10 cellular contexts compared by ENCODE assay signal in genomic region chr6:39934060-39934757, GRCh38. TPM values are rescaled to one million over a fixed set of nuclear protein-coding genes. Genes with fewer than 3 reads are reported as not detected.
DNase-seq lines count a peak whose midpoint lies in the region; ATAC-seq and TF ChIP-seq lines count a peak whose summit lies in the region.
"Had no signal": no experiment of that assay in that cellular context is flagged by ENCODE, and none has a peak within 500 bp of the region (broad histone marks: within the 10 kb centered on the region; RNA-seq: fewer than 3 reads in every experiment).

Gene MOCS1 (minus strand): TSS chr6:39934462. CDS start chr6:39934417, 45 bp downstream.

- H3K9ac ChIP-seq in PC-3 (ENCODE audit: low read length): peak within 1 kb of the TSS; percentile 45; the same call in 1 of the 2 replicates
- H3K9ac ChIP-seq: BLaER1 had no signal

- H3K27me3 ChIP-seq in PC-3 (ENCODE audit: low read length): no peaks in the 10 kb centered on the region
- H3K27me3 ChIP-seq in thymus (ENCODE audit: control insufficient read depth, insufficient read depth): peaks cover 6% of the 10 kb centered on the region
- H3K27me3 ChIP-seq: BLaER1 had no signal

- 9% methylated on average over 50 of the region's 50 CpGs for WGBS in thymus

- H3K27ac ChIP-seq in PC-3 (ENCODE audit: low read length) (no peak within 1 kb of the TSS), thymus (ENCODE audit: low read depth) (no peak within 1 kb of the TSS)
- H3K27ac ChIP-seq: BLaER1, epithelial cell of prostate had no signal

- no peak for TF ChIP-seq CTCF in PC-3 (conservative IDR thresholded peaks at IDR 0.05; ENCODE audit: low read depth, low read length)

- POLR2A ChIA-PET in PC-3 (lab: Charles Lee; ENCODE audit: unreplicated experiment): interaction anchor here (0.6 kb wide), 1 partner anchor 1145 kb away, joined by 5 read pairs; no protein-coding TSS in a partner anchor

- ATAC-seq in PC-3 (peak; percentile 84), GM21529 (IDR thresholded peaks at IDR 0.05; ENCODE audit: unreplicated experiment) (no peak)

- H3K36me3 ChIP-seq in PC-3 (ENCODE audit: low read depth, low read length) (no peaks in the 10 kb centered on the region), thymus (ENCODE audit: control insufficient read depth, insufficient read depth) (no peaks in the 10 kb centered on the region)
- H3K36me3 ChIP-seq: BLaER1 had no signal

- H3K4me2 ChIP-seq in PC-3 (ENCODE audit: low read length): peak within 1 kb of the TSS; percentile 91
- H3K4me2 ChIP-seq: BLaER1 had no signal

- no peaks in the 10 kb centered on the region for H3K9me2 ChIP-seq in PC-3 (replicated peaks; ENCODE audit: low read length)

- H3K79me2 ChIP-seq in PC-3 (ENCODE audit: low read length): no peaks in the 10 kb centered on the region

- no peaks in the 10 kb centered on the region for H3F3A ChIP-seq in PC-3 (ENCODE audit: low read length, unreplicated experiment)

- H2AFZ ChIP-seq in PC-3 (ENCODE audit: low read length): peak within 1 kb of the TSS; percentile 94

- BruUV-seq in PC-3 (replicated peaks; lab: Mats Ljungman, UMichigan): no TSS peak

- DNase-seq in NCI-H1417 (lab: John Stamatoyannopoulos, UW): peak; percentile 54 to 71 (median 62)
- DNase-seq in NCI-H1417 treated with DMSO at 0.1 percent for 48 hours (lab: John Stamatoyannopoulos, UW): no peak
- DNase-seq in PC-3: peak; percentile 54
- DNase-seq in amniotic epithelial cell (ENCODE audit: low read depth): peak; percentile 70
- peak; percentile 91 for DNase-seq in cardiac septum (ENCODE audit: low spot score)
- DNase-seq in occipital lobe (lab: John Stamatoyannopoulos, UW): peak; percentile 79

- CTCF ChIA-PET in PC-3 (lab: Charles Lee): no interaction called here

- peaks cover 26% of the 10 kb centered on the region for H3K4me1 ChIP-seq in PC-3 (ENCODE audit: insufficient read depth, low read length)
- H3K4me1 ChIP-seq in thymus (ENCODE audit: control insufficient read depth, insufficient read depth, low read length): peaks cover 11% of the 10 kb centered on the region
- H3K4me1 ChIP-seq: BLaER1 had no signal

- no peaks in the 10 kb centered on the region for H4K20me1 ChIP-seq in PC-3 (ENCODE audit: low read length)
- H4K20me1 ChIP-seq: BLaER1 had no signal

- H3K4me3 ChIP-seq in PC-3 (ENCODE audit: low read length): peak within 1 kb of the TSS; percentile 87
- H3K4me3 ChIP-seq in thymus (ENCODE audit: low read length): peak within 1 kb of the TSS; percentile 66
- H3K4me3 ChIP-seq: BLaER1 had no signal

- intact Hi-C loops in PC-3 (cut with micrococcal nuclease) (no loop called here), cardiac septum (cut with DNase I) (no loop called here)

- H3K9me3 ChIP-seq in PC-3 (ENCODE audit: low read length) (no peaks in the 10 kb centered on the region), thymus (ENCODE audit: control insufficient read depth) (peaks cover 1% of the 10 kb centered on the region)
- H3K9me3 ChIP-seq: BLaER1 had no signal

RNA-seq across cellular contexts. Expression of gene MOCS1, which starts in this region (rescaled TPM):
- total RNA-seq in PC-3 (2014; rRNA removed): 6.0 and 8.6 TPM in 2 replicates
- total RNA-seq in cardiac septum: 22.1 TPM
- 4.7 TPM for total RNA-seq in occipital lobe
- 4.2 TPM for polyA plus RNA-seq in thymus
